ENCODE assay signal across 1 cellular context in genomic region chr1:151369621-151370048, GRCh38.
TF ChIP-seq lines count a peak whose summit lies in the region.

No MANE protein-coding gene starts in this region.

TF ChIP-seq in H1, 55 proteins besides CTCF, POLR2A, EP300 and RAD21:
- TF ChIP-seq BACH1 (IDR thresholded peaks at IDR 0.05; ENCODE audit: low read length), result no peak
- no peak for TF ChIP-seq CHD7 (IDR thresholded peaks at IDR 0.05; ENCODE audit: insufficient replicate concordance, low read length)
- no peak for TF ChIP-seq TAF7 (optimal IDR thresholded peaks at IDR 0.05; ENCODE audit: borderline replicate concordance, low read depth, low read length)
- TF ChIP-seq RBBP5 (IDR thresholded peaks at IDR 0.05; ENCODE audit: borderline replicate concordance, low read depth, low read length), result no peak
- TF ChIP-seq RFX5 (IDR thresholded peaks at IDR 0.05; ENCODE audit: borderline replicate concordance, low read depth, low read length), result no peak
- no peak for TF ChIP-seq NRF1 (IDR thresholded peaks at IDR 0.05; ENCODE audit: low read depth, low read length)
- TF ChIP-seq POU5F1 (IDR thresholded peaks at IDR 0.05; ENCODE audit: low read depth, low read length), result no peak
- TF ChIP-seq USF2 (IDR thresholded peaks at IDR 0.05; ENCODE audit: low read length), result no peak
- no peak for TF ChIP-seq JUN (IDR thresholded peaks at IDR 0.05; ENCODE audit: low read depth, low read length)
- TF ChIP-seq SIN3A (conservative IDR thresholded peaks at IDR 0.05 in 1 of 2, IDR thresholded peaks at IDR 0.05 in 1 of 2; ENCODE audit: low read depth in 1 of 2, low read length in 2 of 2), result no peak
- TF ChIP-seq EGR1 (IDR thresholded peaks at IDR 0.05; ENCODE audit: borderline replicate concordance, low read depth, low read length), result no peak
- no peak for TF ChIP-seq KDM5A (IDR thresholded peaks at IDR 0.05; ENCODE audit: low read length)
- TF ChIP-seq KDM1A (IDR thresholded peaks at IDR 0.05; ENCODE audit: borderline replicate concordance, low read length), result no peak
- no peak for TF ChIP-seq CBX8 (IDR thresholded peaks at IDR 0.05; ENCODE audit: borderline replicate concordance, low read depth, low read length)
- TF ChIP-seq BCL11A (IDR thresholded peaks at IDR 0.05; ENCODE audit: low read depth in 2 of 2, low read length in 2 of 2), result no peak
- TF ChIP-seq NANOG (IDR thresholded peaks at IDR 0.05; ENCODE audit: insufficient read depth, low read depth, low read length, poor library complexity, severe bottlenecking), result no peak
- TF ChIP-seq SAP30 (IDR thresholded peaks at IDR 0.05; ENCODE audit: insufficient read depth, insufficient replicate concordance, low read length), result no peak
- no peak for TF ChIP-seq GTF2F1 (IDR thresholded peaks at IDR 0.05; ENCODE audit: borderline replicate concordance, low read depth, low read length)
TF ChIP-seq in H1: peak in this region for 0.
